In genomic region chr1:67748630-67749029, GRCh38 we compare ENCODE assay signal across 8 cellular contexts.
DNase-seq lines count a peak whose midpoint lies in the region; ATAC-seq and TF ChIP-seq lines count a peak whose summit lies in the region.

No MANE protein-coding gene starts in this region.

- no peaks in the 10 kb centered on the region for H3K9me3 Mint-ChIP-seq in effector memory CD8-positive, alpha-beta T cell

- H3K9me3 ChIP-seq in right cardiac atrium (ENCODE audit: control insufficient read depth, low read length) (no peaks in the 10 kb centered on the region), tibial artery (no peaks in the 10 kb centered on the region)

- no peak overlapping the region for H3K27ac ChIP-seq in right cardiac atrium (ENCODE audit: low read length)
- H3K27ac ChIP-seq in tibial artery: peak overlapping the region; percentile 86 to 90

- no peak overlapping the region for H3K27ac Mint-ChIP-seq in effector memory CD8-positive, alpha-beta T cell

- WGBS in right cardiac atrium: 7% methylated on average over 2 of the region's 2 CpGs

- H3K27me3 ChIP-seq in right cardiac atrium (ENCODE audit: control insufficient read depth, insufficient read depth): no peaks in the 10 kb centered on the region
- no peaks in the 10 kb centered on the region for H3K27me3 ChIP-seq in tibial artery

- no peak for TF ChIP-seq CTCF in tibial artery (IDR thresholded peaks at IDR 0.05)

- H3K4me1 Mint-ChIP-seq in effector memory CD8-positive, alpha-beta T cell (ENCODE audit: low read depth in 2 of 2): no peaks in the 10 kb centered on the region

- peak; percentile 86 for ATAC-seq in GM19023 (IDR thresholded peaks at IDR 0.05; ENCODE audit: unreplicated experiment)
- peak; percentile 93 for ATAC-seq in HG02981 (IDR thresholded peaks at IDR 0.05; ENCODE audit: unreplicated experiment)
- ATAC-seq in right cardiac atrium: peak; percentile 85 to 92
- ATAC-seq in effector memory CD8-positive, alpha-beta T cell (replicated peaks): no peak

- no peak overlapping the region for H3K4me3 Mint-ChIP-seq in effector memory CD8-positive, alpha-beta T cell

- H3K4me3 ChIP-seq in right cardiac atrium (ENCODE audit: low read length) (no peak overlapping the region), tibial artery (peak overlapping the region; percentile 2 to 32)

- no peaks in the 10 kb centered on the region for H3K36me3 Mint-ChIP-seq in effector memory CD8-positive, alpha-beta T cell (ENCODE audit: insufficient read depth)

- H3K4me1 ChIP-seq in right cardiac atrium (ENCODE audit: control insufficient read depth, insufficient read depth, low read length): peaks cover 4% of the 10 kb centered on the region
- H3K4me1 ChIP-seq in tibial artery: peaks cover 0 to 98% (median 75%) of the 10 kb centered on the region in 4 donors

- intact Hi-C loops in right cardiac atrium (cut with DNase I) (loop anchor here in 1 of 4 donors (10.0 kb wide), 1 partner anchor 64 kb away; the partner anchor contains the start of gene GADD45A), tibial artery (cut with DNase I; ENCODE audit: low total_unique reads) (loop anchor here (5.0 kb wide), 2 partner anchors 41 to 61 kb away; partner anchors contain the start of gene GADD45A)

- no peaks in the 10 kb centered on the region for H3K36me3 ChIP-seq in tibial artery

- peaks cover 46 to 58% of the 10 kb centered on the region in 2 donors for H3K27me3 Mint-ChIP-seq in effector memory CD8-positive, alpha-beta T cell

- DNase-seq in SW480 (ENCODE audit: low spot score) (peak; percentile 87), right cardiac atrium (no peak), tibial artery (no peak), NCI-H1436 treated with DMSO at 0.1 percent for 48 hours (lab: John Stamatoyannopoulos, UW) (no peak), activated T-cell treated with anti-CD3 and anti-CD28 coated beads for 4 hours (no peak)
- DNase-seq in effector memory CD8-positive, alpha-beta T cell: no peak
